Comparison of ENCODE assay signal across 9 cellular contexts in genomic region chr12:77167801-77168200, GRCh38.
"Had no signal": no experiment of that assay in that cellular context is flagged by ENCODE, and none has a peak within 500 bp of the region (broad histone marks: within the 10 kb centered on the region; RNA-seq: fewer than 3 reads in every experiment).

No MANE protein-coding gene starts in this region.

- H3K4me1 Mint-ChIP-seq: activated naive CD8-positive, alpha-beta T cell treated with anti-CD3 and anti-CD28 coated beads, Interleukin-2, amount 50 U/mL, for 24 hours had no signal

- H3K4me3 Mint-ChIP-seq: activated naive CD8-positive, alpha-beta T cell treated with anti-CD3 and anti-CD28 coated beads, Interleukin-2, amount 50 U/mL, for 24 hours; nephron had no signal

- H3K27me3 Mint-ChIP-seq: activated naive CD8-positive, alpha-beta T cell treated with anti-CD3 and anti-CD28 coated beads, Interleukin-2, amount 50 U/mL, for 24 hours had no signal

- DNase-seq: activated CD4-positive, alpha-beta T cell treated with anti-CD3 and anti-CD28 coated beads, Interleukin-2, amount 50 U/mL, for 1 hour; activated naive CD4-positive, alpha-beta T cell treated with Interleukin-2 at 50 U/mL for 16 hours; activated naive CD8-positive, alpha-beta T cell treated with anti-CD3 and anti-CD28 coated beads, Interleukin-2, amount 50 U/mL, for 24 hours; head of caudate nucleus; nucleus accumbens; right cardiac atrium; stimulated activated naive CD8-positive, alpha-beta T cell treated with anti-CD3 and anti-CD28 coated beads, Interleukin-15, Interleukin-2, amounts not matched to agents 100 U/mL and 50 U/mL, for 24 hours; transverse colon had no signal

- ATAC-seq: activated naive CD8-positive, alpha-beta T cell treated with anti-CD3 and anti-CD28 coated beads, Interleukin-2, amount 50 U/mL, for 24 hours; right cardiac atrium; stimulated activated naive CD8-positive, alpha-beta T cell treated with anti-CD3 and anti-CD28 coated beads, Interleukin-15, Interleukin-2, amounts not matched to agents 100 U/mL and 50 U/mL, for 24 hours had no signal

- H3K9me3 Mint-ChIP-seq: activated naive CD8-positive, alpha-beta T cell treated with anti-CD3 and anti-CD28 coated beads, Interleukin-2, amount 50 U/mL, for 24 hours had no signal

- H3K27ac Mint-ChIP-seq: activated naive CD8-positive, alpha-beta T cell treated with anti-CD3 and anti-CD28 coated beads, Interleukin-2, amount 50 U/mL, for 24 hours; nephron had no signal
